ENCODE assay signal across 1 cellular context in the genomic region with DNA sequence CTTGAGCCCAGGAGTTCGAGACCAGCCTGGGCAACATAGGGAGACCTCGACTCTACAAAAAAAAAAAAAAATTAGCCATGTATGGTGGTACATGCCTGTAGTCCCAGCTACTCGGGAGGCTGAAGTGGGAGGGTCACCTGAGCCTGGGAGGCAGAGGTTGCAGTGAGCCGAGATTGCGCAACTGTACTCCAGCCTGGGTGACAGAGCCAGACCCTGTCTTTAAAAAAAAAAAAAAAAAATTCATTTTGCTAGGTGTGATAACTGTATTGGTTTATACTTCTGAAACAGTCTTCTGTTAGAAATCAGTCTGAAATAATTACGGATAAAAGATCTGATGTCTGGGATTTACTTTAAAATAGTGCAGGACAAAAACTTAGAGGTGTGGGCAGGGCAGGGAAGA.
TF ChIP-seq lines count a peak whose summit lies in the region.

No MANE protein-coding gene starts in this region.

TF ChIP-seq in HepG2, 621 proteins besides CTCF, POLR2A, EP300 and RAD21:
- TF ChIP-seq, protein P1, sequence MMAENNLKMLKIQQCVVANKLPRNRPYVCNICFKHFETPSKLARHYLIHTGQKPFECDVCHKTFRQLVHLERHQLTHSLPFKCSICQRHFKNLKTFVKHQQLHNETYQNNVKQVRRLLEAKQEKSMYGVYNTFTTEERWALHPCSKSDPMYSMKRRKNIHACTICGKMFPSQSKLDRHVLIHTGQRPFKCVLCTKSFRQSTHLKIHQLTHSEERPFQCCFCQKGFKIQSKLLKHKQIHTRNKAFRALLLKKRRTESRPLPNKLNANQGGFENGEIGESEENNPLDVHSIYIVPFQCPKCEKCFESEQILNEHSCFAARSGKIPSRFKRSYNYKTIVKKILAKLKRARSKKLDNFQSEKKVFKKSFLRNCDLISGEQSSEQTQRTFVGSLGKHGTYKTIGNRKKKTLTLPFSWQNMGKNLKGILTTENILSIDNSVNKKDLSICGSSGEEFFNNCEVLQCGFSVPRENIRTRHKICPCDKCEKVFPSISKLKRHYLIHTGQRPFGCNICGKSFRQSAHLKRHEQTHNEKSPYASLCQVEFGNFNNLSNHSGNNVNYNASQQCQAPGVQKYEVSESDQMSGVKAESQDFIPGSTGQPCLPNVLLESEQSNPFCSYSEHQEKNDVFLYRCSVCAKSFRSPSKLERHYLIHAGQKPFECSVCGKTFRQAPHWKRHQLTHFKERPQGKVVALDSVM (CRISPR knock-in tag; IDR thresholded peaks at IDR 0.05), result peak; percentile 85
- TF ChIP-seq PHF21A (CRISPR knock-in tag; IDR thresholded peaks at IDR 0.05) (0 out of 2 replicates have a peak, but pooled peaks have one; percentile 19), CEBPG (CRISPR knock-in tag; IDR thresholded peaks at IDR 0.05) (peak; percentile 96), CEBPB (IDR thresholded peaks at IDR 0.05; ENCODE audit: borderline replicate concordance, low read depth, low read length) (peak; percentile 85), ZNF460 (CRISPR knock-in tag; IDR thresholded peaks at IDR 0.05; ENCODE audit: borderline replicate concordance) (peak; percentile 87), RCOR2 (CRISPR knock-in tag; IDR thresholded peaks at IDR 0.05) (0 out of 2 replicates have a peak, but pooled peaks have one; percentile 14)
